ENCODE assay signal across 8 cellular contexts in the genomic region with DNA sequence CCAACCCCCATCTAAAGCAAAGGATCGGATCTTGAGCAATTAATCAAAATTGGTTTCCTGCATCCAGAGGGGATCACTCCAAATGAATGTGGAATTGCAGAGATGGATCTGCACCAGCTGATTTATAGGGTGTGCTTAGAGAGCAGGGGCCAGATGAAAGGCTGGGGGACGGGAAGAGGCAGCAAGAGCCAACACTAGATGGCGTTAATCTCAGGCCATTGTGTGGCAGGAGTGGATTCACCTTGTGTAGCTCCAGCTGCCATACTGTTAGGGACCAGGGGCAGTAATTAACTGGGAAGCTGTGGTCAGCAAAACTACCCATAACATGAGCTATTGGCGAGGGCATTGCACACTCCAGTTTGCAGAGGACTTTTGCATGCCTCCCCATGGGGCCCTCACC.
DNase-seq lines count a peak whose midpoint lies in the region; ATAC-seq and TF ChIP-seq lines count a peak whose summit lies in the region.

No MANE protein-coding gene starts in this region.

- peak; percentile 67 for TF ChIP-seq CTCF in fibroblast of mammary gland (conservative IDR thresholded peaks at IDR 0.05; ENCODE audit: control insufficient read depth, insufficient read depth, low read depth, low read length)

- DNase-seq in DMS153 (lab: John Stamatoyannopoulos, UW) (peak; percentile 63), HPDE6-E6E7 (ENCODE audit: extremely low spot score) (peak; percentile 47), OCI-M1 (lab: John Stamatoyannopoulos, UW) (peak; percentile 92), fibroblast of mammary gland (ENCODE audit: low read depth) (peak; percentile 38), hippocampal formation (lab: John Stamatoyannopoulos, UW) (no peak), putamen (ENCODE audit: low spot score) (no peak)

- ATAC-seq in HG02870 (IDR thresholded peaks at IDR 0.05; ENCODE audit: unreplicated experiment) (no peak), HG02623 (IDR thresholded peaks at IDR 0.05; ENCODE audit: unreplicated experiment) (no peak)

- H3K4me3 ChIP-seq in fibroblast of mammary gland (ENCODE audit: control insufficient read depth, low read depth, low read length) = no peak overlapping the region

Comparison
In these comparisons a context has a peak if more than half of its experiments do, and no peak if none do; other contexts are left out.
1. DNase-seq: peak in DMS153 (single experiment), HPDE6-E6E7 (single experiment), OCI-M1 (single experiment) and fibroblast of mammary gland (single experiment); none in hippocampal formation (0 of 2) and putamen (single experiment).